16 cellular contexts compared by ENCODE assay signal in genomic region chr12:29153231-29153630, GRCh38. TPM values are rescaled to one million over a fixed set of nuclear protein-coding genes. Genes with fewer than 3 reads are reported as not detected.
DNase-seq lines count a peak whose midpoint lies in the region; ATAC-seq and TF ChIP-seq lines count a peak whose summit lies in the region.
"Had no signal": no experiment of that assay in that cellular context is flagged by ENCODE, and none has a peak within 500 bp of the region (broad histone marks: within the 10 kb centered on the region; RNA-seq: fewer than 3 reads in every experiment).

No MANE protein-coding gene starts in this region.

- no peaks in the 10 kb centered on the region for H3K27me3 Mint-ChIP-seq in central memory CD8-positive, alpha-beta T cell
- H3K27me3 Mint-ChIP-seq in neural crest cell (ENCODE audit: low read depth): peaks cover 22% of the 10 kb centered on the region
- peaks cover 15 to 26% of the 10 kb centered on the region in 2 donors for H3K27me3 Mint-ChIP-seq in stimulated activated naive B cell treated with anti-CD40 and anti-IgM and Interleukin-4, amounts not matched to agents 10 μg/mL and 1 μg/mL and 100 μg/mL, for 72 hours
- peaks cover 23% of the 10 kb centered on the region for H3K27me3 Mint-ChIP-seq in stimulated activated memory B cell treated with anti-CD40 and anti-IgM and Interleukin-4, amounts not matched to agents 10 μg/mL and 1 μg/mL and 100 μg/mL, for 72 hours

- H3K4me1 Mint-ChIP-seq in central memory CD8-positive, alpha-beta T cell: peaks cover 28% of the 10 kb centered on the region
- peaks cover 28% of the 10 kb centered on the region for H3K4me1 Mint-ChIP-seq in neural crest cell
- H3K4me1 Mint-ChIP-seq in stimulated activated naive B cell treated with anti-CD40 and anti-IgM and Interleukin-4, amounts not matched to agents 10 μg/mL and 1 μg/mL and 100 μg/mL, for 72 hours: peaks cover 16 to 28% of the 10 kb centered on the region in 2 donors
- H3K4me1 Mint-ChIP-seq in stimulated activated memory B cell treated with anti-CD40 and anti-IgM and Interleukin-4, amounts not matched to agents 10 μg/mL and 1 μg/mL and 100 μg/mL, for 72 hours: peaks cover 11% of the 10 kb centered on the region

- H3K9me3 ChIP-seq in DND-41 (ENCODE audit: insufficient read depth, low read length, severe bottlenecking): no peaks in the 10 kb centered on the region
- H3K9me3 ChIP-seq: HAP-1 had no signal

- H3K36me3 ChIP-seq in DND-41 (ENCODE audit: insufficient read depth, low read length): no peaks in the 10 kb centered on the region
- H3K36me3 ChIP-seq: HAP-1 had no signal

- peaks cover 51% of the 10 kb centered on the region for H3K4me1 ChIP-seq in DND-41 (ENCODE audit: insufficient read depth, low read length)

- H3K27ac ChIP-seq in DND-41 (ENCODE audit: low read length): peak overlapping the region; percentile 2; the same call in 1 of the 2 replicates

- no peak overlapping the region for H3K9ac ChIP-seq in DND-41 (ENCODE audit: low read depth, low read length)

- peak; percentile 5 for TF ChIP-seq CTCF in DND-41 (IDR thresholded peaks at IDR 0.05; ENCODE audit: borderline replicate concordance, extremely low read depth, low read length, poor library complexity, severe bottlenecking)
- TF ChIP-seq CTCF in neural crest cell (conservative IDR thresholded peaks at IDR 0.05): no peak

- peaks cover 23% of the 10 kb centered on the region for H3K79me2 ChIP-seq in DND-41 (ENCODE audit: insufficient read depth, low read length)

- no peak overlapping the region for H2AFZ ChIP-seq in DND-41 (ENCODE audit: low read depth, low read length)

- ATAC-seq in DND-41 (ENCODE audit: insufficient read depth, low read depth): no peak
- no peak for ATAC-seq in central memory CD8-positive, alpha-beta T cell (replicated peaks; ENCODE audit: extremely low read depth, poor library complexity, severe bottlenecking)
- no peak for ATAC-seq in stimulated activated naive B cell treated with anti-CD40 and anti-IgM and Interleukin-4, amounts not matched to agents 10 μg/mL and 1 μg/mL and 100 μg/mL, for 72 hours (replicated peaks)
- no peak for ATAC-seq in GM18502 (IDR thresholded peaks at IDR 0.05; ENCODE audit: poor library complexity, unreplicated experiment)
- ATAC-seq in GM18870 (IDR thresholded peaks at IDR 0.05; ENCODE audit: unreplicated experiment): no peak
- no peak for ATAC-seq in stimulated activated memory B cell treated with anti-CD40 and anti-IgM and Interleukin-4, amounts not matched to agents 10 μg/mL and 1 μg/mL and 100 μg/mL, for 72 hours
- ATAC-seq: activated CD8-positive, alpha-beta T cell treated with anti-CD3 and anti-CD28 coated beads for 36 hours; stimulated activated effector memory CD8-positive, alpha-beta T cell treated with anti-CD3 and anti-CD28 coated beads, Interleukin-12 subunit alpha, Interleukin-12 subunit beta, amount 100 ng/mL, for 72 hours had no signal

- no peak overlapping the region for H3K4me3 ChIP-seq in DND-41 (ENCODE audit: low read depth in 1 of 2, low read length in 2 of 2)
- H3K4me3 ChIP-seq: HAP-1 had no signal

- H3K27ac Mint-ChIP-seq in central memory CD8-positive, alpha-beta T cell (ENCODE audit: low read depth): peak overlapping the region; percentile 69
- H3K27ac Mint-ChIP-seq in neural crest cell (ENCODE audit: unreplicated experiment): peak overlapping the region; percentile 30
- no peak overlapping the region for H3K27ac Mint-ChIP-seq in stimulated activated naive B cell treated with anti-CD40 and anti-IgM and Interleukin-4, amounts not matched to agents 10 μg/mL and 1 μg/mL and 100 μg/mL, for 72 hours
- no peak overlapping the region for H3K27ac Mint-ChIP-seq in stimulated activated memory B cell treated with anti-CD40 and anti-IgM and Interleukin-4, amounts not matched to agents 10 μg/mL and 1 μg/mL and 100 μg/mL, for 72 hours
- H3K27ac Mint-ChIP-seq: activated CD8-positive, alpha-beta T cell treated with anti-CD3 and anti-CD28 coated beads for 36 hours; stimulated activated effector memory CD8-positive, alpha-beta T cell treated with anti-CD3 and anti-CD28 coated beads, Interleukin-12 subunit alpha, Interleukin-12 subunit beta, amount 100 ng/mL, for 72 hours had no signal

- H3K4me2 ChIP-seq in DND-41 (ENCODE audit: insufficient read depth, low read length): no peak overlapping the region

- no peaks in the 10 kb centered on the region for H3K9me3 Mint-ChIP-seq in central memory CD8-positive, alpha-beta T cell
- no peaks in the 10 kb centered on the region for H3K9me3 Mint-ChIP-seq in neural crest cell
- H3K9me3 Mint-ChIP-seq in stimulated activated naive B cell treated with anti-CD40 and anti-IgM and Interleukin-4, amounts not matched to agents 10 μg/mL and 1 μg/mL and 100 μg/mL, for 72 hours: no peaks in the 10 kb centered on the region
- no peaks in the 10 kb centered on the region for H3K9me3 Mint-ChIP-seq in stimulated activated memory B cell treated with anti-CD40 and anti-IgM and Interleukin-4, amounts not matched to agents 10 μg/mL and 1 μg/mL and 100 μg/mL, for 72 hours
- H3K9me3 Mint-ChIP-seq: activated CD8-positive, alpha-beta T cell treated with anti-CD3 and anti-CD28 coated beads for 36 hours; stimulated activated effector memory CD8-positive, alpha-beta T cell treated with anti-CD3 and anti-CD28 coated beads, Interleukin-12 subunit alpha, Interleukin-12 subunit beta, amount 100 ng/mL, for 72 hours had no signal

- H3K27me3 ChIP-seq in DND-41 (ENCODE audit: insufficient read depth, low read length, poor library complexity): no peaks in the 10 kb centered on the region

- H3K36me3 Mint-ChIP-seq in central memory CD8-positive, alpha-beta T cell (ENCODE audit: insufficient read depth): peaks cover 3% of the 10 kb centered on the region
- H3K36me3 Mint-ChIP-seq in neural crest cell (ENCODE audit: low read depth): no peaks in the 10 kb centered on the region
- no peaks in the 10 kb centered on the region for H3K36me3 Mint-ChIP-seq in stimulated activated naive B cell treated with anti-CD40 and anti-IgM and Interleukin-4, amounts not matched to agents 10 μg/mL and 1 μg/mL and 100 μg/mL, for 72 hours
- H3K36me3 Mint-ChIP-seq in stimulated activated memory B cell treated with anti-CD40 and anti-IgM and Interleukin-4, amounts not matched to agents 10 μg/mL and 1 μg/mL and 100 μg/mL, for 72 hours: no peaks in the 10 kb centered on the region

- no peak overlapping the region for H3K4me3 Mint-ChIP-seq in central memory CD8-positive, alpha-beta T cell
- no peak overlapping the region for H3K4me3 Mint-ChIP-seq in neural crest cell
- no peak overlapping the region for H3K4me3 Mint-ChIP-seq in stimulated activated naive B cell treated with anti-CD40 and anti-IgM and Interleukin-4, amounts not matched to agents 10 μg/mL and 1 μg/mL and 100 μg/mL, for 72 hours
- H3K4me3 Mint-ChIP-seq in stimulated activated memory B cell treated with anti-CD40 and anti-IgM and Interleukin-4, amounts not matched to agents 10 μg/mL and 1 μg/mL and 100 μg/mL, for 72 hours: no peak overlapping the region
- H3K4me3 Mint-ChIP-seq: activated CD8-positive, alpha-beta T cell treated with anti-CD3 and anti-CD28 coated beads for 36 hours; stimulated activated effector memory CD8-positive, alpha-beta T cell treated with anti-CD3 and anti-CD28 coated beads, Interleukin-12 subunit alpha, Interleukin-12 subunit beta, amount 100 ng/mL, for 72 hours had no signal

- DNase-seq in DND-41: no peak
- DNase-seq in NCI-H2029 treated with DMSO at 0.1 percent for 48 hours (lab: John Stamatoyannopoulos, UW): peak; percentile 17
- no peak for DNase-seq in central memory CD8-positive, alpha-beta T cell (ENCODE audit: low spot score in 2 of 2)
- DNase-seq in neural crest cell (ENCODE audit: low read depth, low spot score): no peak
- no peak for DNase-seq in stimulated activated naive B cell treated with anti-CD40 and anti-IgM and Interleukin-4, amounts not matched to agents 10 μg/mL and 1 μg/mL and 100 μg/mL, for 72 hours
- DNase-seq: activated CD8-positive, alpha-beta T cell treated with anti-CD3 and anti-CD28 coated beads for 36 hours; activated gamma-delta T cell treated with Interleukin-2 at 50 U/mL for 16 hours; erythroblast; NCI-H1048; stimulated activated CD4-positive, alpha-beta T cell treated with anti-CD3 and anti-CD28 coated beads, Interleukin-1b, Interleukin-23, amount 100 ng/mL, for 48 hours; T-helper 1 cell had no signal

- no peaks in the 10 kb centered on the region for H4K20me1 ChIP-seq in DND-41 (ENCODE audit: insufficient read depth, low read length)

RNA-seq across cellular contexts. Expression of gene FAR2, which starts 4.2 kb away (rescaled TPM):
- total RNA-seq in neural crest cell: 13.3 and 13.6 TPM in 2 replicates

Comparison
In these comparisons a context has a peak if more than half of its experiments do, and no peak if none do; other contexts are left out.
1. H3K27ac Mint-ChIP-seq: peak in central memory CD8-positive, alpha-beta T cell (single experiment) and neural crest cell (single experiment); none in stimulated activated naive B cell treated with anti-CD40 and anti-IgM and Interleukin-4, amounts not matched to agents 10 μg/mL and 1 μg/mL and 100 μg/mL, for 72 hours (single experiment) and stimulated activated memory B cell treated with anti-CD40 and anti-IgM and Interleukin-4, amounts not matched to agents 10 μg/mL and 1 μg/mL and 100 μg/mL, for 72 hours (single experiment).